17 cellular contexts compared by ENCODE assay signal in genomic region chr3:111782943-111783342, GRCh38.
"Had no signal": no experiment of that assay in that cellular context is flagged by ENCODE, and none has a peak within 500 bp of the region (broad histone marks: within the 10 kb centered on the region; RNA-seq: fewer than 3 reads in every experiment).

No MANE protein-coding gene starts in this region.

- H3K9me3 ChIP-seq: colonic mucosa, prostate gland, thyroid gland had no signal

- FAIRE-seq: kidney had no signal

- H3K27me3 ChIP-seq: cardiac muscle cell, colonic mucosa, SJCRH30, thyroid gland had no signal

- DNase-seq: activated CD4-positive, alpha-beta memory T cell treated with anti-CD3 and anti-CD28 coated beads for 36 hours; activated CD4-positive, alpha-beta T cell treated with anti-CD3 and anti-CD28 coated beads for 1 hour; activated gamma-delta T cell treated with Interleukin-2 at 50 U/mL for 16 hours; activated naive CD8-positive, alpha-beta T cell treated with anti-CD3 and anti-CD28 coated beads for 36 hours; activated T-cell treated with anti-CD3 and anti-CD28 coated beads, Interleukin-2, amount 50 U/mL, for 48 hours; aorta; colonic mucosa; effector CD4-positive, alpha-beta T cell; foreskin melanocyte; kidney; naive thymus-derived CD8-positive, alpha-beta T cell; SJCRH30; stimulated activated CD4-positive, alpha-beta T cell treated with anti-CD3 and anti-CD28 coated beads, Interleukin-4, amount 100 ng/mL, for 1 hour; thyroid gland had no signal

- ATAC-seq: naive thymus-derived CD8-positive, alpha-beta T cell had no signal

- H3K36me3 ChIP-seq: cardiac muscle cell, colonic mucosa, prostate gland, SJCRH30, thyroid gland had no signal

- H3K4me3 ChIP-seq: cardiac muscle cell, colonic mucosa, lung, prostate gland, SJCRH30, thyroid gland had no signal

- H3K4me1 ChIP-seq: colonic mucosa, prostate gland had no signal

- H3K27ac ChIP-seq: cardiac muscle cell, colonic mucosa, SJCRH30 had no signal
